In the genomic region with DNA sequence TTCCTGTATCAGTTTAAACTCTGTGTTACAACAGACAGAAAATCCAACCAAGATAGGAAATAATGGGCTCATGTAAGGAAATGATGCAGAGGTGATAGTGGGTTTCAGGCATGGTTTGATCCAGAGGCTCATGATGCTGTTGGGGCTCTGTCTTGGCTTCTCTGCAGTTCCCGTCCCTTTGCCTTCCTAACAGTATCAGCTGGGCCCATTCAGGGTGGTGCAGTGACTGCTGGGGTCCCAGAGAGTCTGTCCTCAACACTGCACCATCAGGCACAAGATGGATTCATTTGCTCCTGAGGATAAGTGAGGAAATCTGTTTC, we compare ENCODE assay signal across 18 cellular contexts.
DNase-seq lines count a peak whose midpoint lies in the region; ATAC-seq and TF ChIP-seq lines count a peak whose summit lies in the region.
"Had no signal": no experiment of that assay in that cellular context is flagged by ENCODE, and none has a peak within 500 bp of the region (broad histone marks: within the 10 kb centered on the region; RNA-seq: fewer than 3 reads in every experiment).

No MANE protein-coding gene starts in this region.

- H3K9me3 Mint-ChIP-seq in activated naive CD4-positive, alpha-beta T cell treated with anti-CD3 and anti-CD28 coated beads, Interleukin-2, amount 50 U/mL, for 24 hours, result no peaks in the 10 kb centered on the region
- H3K9me3 Mint-ChIP-seq in immature natural killer cell (no peaks in the 10 kb centered on the region), Calu3 (ENCODE audit: low read depth, unreplicated experiment) (no peaks in the 10 kb centered on the region)
- no peaks in the 10 kb centered on the region for H3K9me3 Mint-ChIP-seq in stimulated activated memory B cell treated with anti-CD40 and anti-IgM and Interleukin-4, amounts not matched to agents 10 μg/mL and 1 μg/mL and 100 μg/mL, for 72 hours
- H3K9me3 Mint-ChIP-seq: activated CD4-positive, alpha-beta memory T cell treated with anti-CD3 and anti-CD28 coated beads for 36 hours; T-helper 1 cell treated with Interleukin-12 subunit alpha and Interleukin-12 subunit beta and Interleukin-4 antibody, amounts not matched to agents 30 μg/mL and 1 μg/mL, for 36 hours had no signal

- POLR2A ChIA-PET in Panc1 (lab: Charles Lee), result no interaction called here

- H3K27me3 Mint-ChIP-seq in activated naive CD4-positive, alpha-beta T cell treated with anti-CD3 and anti-CD28 coated beads, Interleukin-2, amount 50 U/mL, for 24 hours, result no peaks in the 10 kb centered on the region
- H3K27me3 Mint-ChIP-seq in immature natural killer cell (ENCODE audit: low read depth in 3 of 3), result no peaks in the 10 kb centered on the region
- no peaks in the 10 kb centered on the region for H3K27me3 Mint-ChIP-seq in stimulated activated memory B cell treated with anti-CD40 and anti-IgM and Interleukin-4, amounts not matched to agents 10 μg/mL and 1 μg/mL and 100 μg/mL, for 72 hours
- H3K27me3 Mint-ChIP-seq in Calu3 (ENCODE audit: unreplicated experiment), result no peaks in the 10 kb centered on the region
- H3K27me3 Mint-ChIP-seq: activated CD4-positive, alpha-beta memory T cell treated with anti-CD3 and anti-CD28 coated beads for 36 hours had no signal

- CTCF ChIA-PET in Panc1 (lab: Charles Lee) (no interaction called here), Calu3 (lab: Charles Lee) (no interaction called here)

- in situ Hi-C loops in Panc1 (cut with HindIII; ENCODE audit: low pct_unique_long_range_greater_than_20kb, low sequenced_read_pairs), result no loop called here

- no peaks in the 10 kb centered on the region for H3K9me3 ChIP-seq in Panc1 (ENCODE audit: control insufficient read depth, insufficient read depth, low read depth, low read length)
- H3K9me3 ChIP-seq in left ventricle myocardium inferior (replicated peaks), result no peaks in the 10 kb centered on the region
- H3K9me3 ChIP-seq: adrenal gland, left lung, thoracic aorta had no signal

- peaks cover 6% of the 10 kb centered on the region for H3K4me1 ChIP-seq in Panc1 (ENCODE audit: control insufficient read depth, insufficient read depth, low read length)
- H3K4me1 ChIP-seq in left ventricle myocardium inferior, result peaks cover 21% of the 10 kb centered on the region
- H3K4me1 ChIP-seq: SJCRH30 had no signal

- no peak for ATAC-seq in Panc1
- no peak for ATAC-seq in stimulated activated memory B cell treated with anti-CD40 and anti-IgM and Interleukin-4, amounts not matched to agents 10 μg/mL and 1 μg/mL and 100 μg/mL, for 72 hours
- ATAC-seq: left lung had no signal

- intact Hi-C loops in Panc1 (cut with micrococcal nuclease; ENCODE audit: unreplicated experiment), result no loop called here
- intact Hi-C loops in left ventricle myocardium inferior (cut with micrococcal nuclease), result no loop called here
- intact Hi-C loops in Calu3 (cut with micrococcal nuclease; ENCODE audit: unreplicated experiment), result loop anchor here (10.0 kb wide), 1 partner anchor 229 kb away; no protein-coding TSS in a partner anchor

- H3K4me3 ChIP-seq in Panc1 (ENCODE audit: low read depth in 2 of 2, low read length in 2 of 2), result no peak overlapping the region
- no peak overlapping the region for H3K4me3 ChIP-seq in left ventricle myocardium inferior
- H3K4me3 ChIP-seq: adrenal gland, left lung, PC-9, SJCRH30, thoracic aorta had no signal

- H3K36me3 ChIP-seq in Panc1 (ENCODE audit: control insufficient read depth, insufficient read depth, low read length) (no peaks in the 10 kb centered on the region), left ventricle myocardium inferior (no peaks in the 10 kb centered on the region)
- H3K36me3 ChIP-seq: adrenal gland, left lung, SJCRH30, thoracic aorta had no signal

- H3K4me1 Mint-ChIP-seq in activated naive CD4-positive, alpha-beta T cell treated with anti-CD3 and anti-CD28 coated beads, Interleukin-2, amount 50 U/mL, for 24 hours, result peaks cover 14% of the 10 kb centered on the region
- H3K4me1 Mint-ChIP-seq in immature natural killer cell, result peaks cover 6 to 8% of the 10 kb centered on the region in 2 donors
- peaks cover 19% of the 10 kb centered on the region for H3K4me1 Mint-ChIP-seq in stimulated activated memory B cell treated with anti-CD40 and anti-IgM and Interleukin-4, amounts not matched to agents 10 μg/mL and 1 μg/mL and 100 μg/mL, for 72 hours
- H3K4me1 Mint-ChIP-seq in Calu3 (ENCODE audit: low read depth, unreplicated experiment), result peaks cover 9% of the 10 kb centered on the region

- no peak overlapping the region for H3K27ac Mint-ChIP-seq in activated naive CD4-positive, alpha-beta T cell treated with anti-CD3 and anti-CD28 coated beads, Interleukin-2, amount 50 U/mL, for 24 hours
- H3K27ac Mint-ChIP-seq in immature natural killer cell (peak overlapping the region in 5 of 6 donors; percentile 55 to 86 (median 64)), Calu3 (ENCODE audit: unreplicated experiment) (no peak overlapping the region)
- H3K27ac Mint-ChIP-seq in stimulated activated memory B cell treated with anti-CD40 and anti-IgM and Interleukin-4, amounts not matched to agents 10 μg/mL and 1 μg/mL and 100 μg/mL, for 72 hours, result peak overlapping the region; percentile 92
- H3K27ac Mint-ChIP-seq: activated CD4-positive, alpha-beta memory T cell treated with anti-CD3 and anti-CD28 coated beads for 36 hours; T-helper 1 cell treated with Interleukin-12 subunit alpha and Interleukin-12 subunit beta and Interleukin-4 antibody, amounts not matched to agents 30 μg/mL and 1 μg/mL, for 36 hours had no signal

- H3K27ac ChIP-seq in Panc1 (ENCODE audit: low read length) (0 out of 2 replicates have a peak overlapping the region, but pooled peaks have one; percentile 23), left ventricle myocardium inferior (replicated peaks) (no peak overlapping the region)
- H3K27ac ChIP-seq: adrenal gland, left lung, PC-9, SJCRH30, VCaP had no signal

- no TSS peak for BruUV-seq in Panc1 (replicated peaks; lab: Mats Ljungman, UMichigan)
- BruUV-seq in Calu3 (replicated peaks; lab: Mats Ljungman, UMichigan), result no TSS peak

- DNase-seq in activated naive CD4-positive, alpha-beta T cell (lab: John Stamatoyannopoulos, UW), result no peak
- DNase-seq in Panc1 (ENCODE audit: low read depth, low spot score) (no peak), immature natural killer cell (no peak), left ventricle myocardium inferior (no peak), Calu3 (no peak), NCI-H1092 treated with DMSO at 0.1 percent for 48 hours (lab: John Stamatoyannopoulos, UW) (no peak)
- DNase-seq: activated CD4-positive, alpha-beta memory T cell treated with anti-CD3 and anti-CD28 coated beads for 36 hours; NCI-H1930; NCI-H226; PC-9 had no signal

- peak overlapping the region; percentile 77 for H3K4me3 Mint-ChIP-seq in activated naive CD4-positive, alpha-beta T cell treated with anti-CD3 and anti-CD28 coated beads, Interleukin-2, amount 50 U/mL, for 24 hours
- H3K4me3 Mint-ChIP-seq in immature natural killer cell, result peak overlapping the region; percentile 22 to 80 (median 53)
- no peak overlapping the region for H3K4me3 Mint-ChIP-seq in stimulated activated memory B cell treated with anti-CD40 and anti-IgM and Interleukin-4, amounts not matched to agents 10 μg/mL and 1 μg/mL and 100 μg/mL, for 72 hours
- no peak overlapping the region for H3K4me3 Mint-ChIP-seq in Calu3 (ENCODE audit: low read depth, unreplicated experiment)
- H3K4me3 Mint-ChIP-seq: activated CD4-positive, alpha-beta memory T cell treated with anti-CD3 and anti-CD28 coated beads for 36 hours; T-helper 1 cell treated with Interleukin-12 subunit alpha and Interleukin-12 subunit beta and Interleukin-4 antibody, amounts not matched to agents 30 μg/mL and 1 μg/mL, for 36 hours had no signal

- H3K27me3 ChIP-seq in Panc1 (ENCODE audit: control insufficient read depth, insufficient read depth, low read length) (no peaks in the 10 kb centered on the region), left ventricle myocardium inferior (ENCODE audit: low read depth) (no peaks in the 10 kb centered on the region)
- H3K27me3 ChIP-seq: adrenal gland, left lung, SJCRH30 had no signal

- TF ChIP-seq CTCF in Panc1 (IDR thresholded peaks at IDR 0.05) (no peak), left ventricle myocardium inferior (IDR thresholded peaks at IDR 0.05; ENCODE audit: borderline replicate concordance) (no peak), Calu3 (IDR thresholded peaks at IDR 0.05; ENCODE audit: unreplicated experiment) (no peak)

- H3K36me3 Mint-ChIP-seq in activated naive CD4-positive, alpha-beta T cell treated with anti-CD3 and anti-CD28 coated beads, Interleukin-2, amount 50 U/mL, for 24 hours, result no peaks in the 10 kb centered on the region
- peaks cover 0 to 3% (median 0%) of the 10 kb centered on the region in 3 donors for H3K36me3 Mint-ChIP-seq in immature natural killer cell
- H3K36me3 Mint-ChIP-seq in stimulated activated memory B cell treated with anti-CD40 and anti-IgM and Interleukin-4, amounts not matched to agents 10 μg/mL and 1 μg/mL and 100 μg/mL, for 72 hours, result no peaks in the 10 kb centered on the region
- peaks cover 8% of the 10 kb centered on the region for H3K36me3 Mint-ChIP-seq in Calu3 (ENCODE audit: insufficient read depth, unreplicated experiment)
- H3K36me3 Mint-ChIP-seq: activated CD4-positive, alpha-beta memory T cell treated with anti-CD3 and anti-CD28 coated beads for 36 hours had no signal

Comparison
In these comparisons a context has a peak if more than half of its experiments do, and no peak if none do; other contexts are left out.
1. H3K27ac Mint-ChIP-seq: peak in immature natural killer cell (5 of 6) and stimulated activated memory B cell treated with anti-CD40 and anti-IgM and Interleukin-4, amounts not matched to agents 10 μg/mL and 1 μg/mL and 100 μg/mL, for 72 hours (single experiment); none in activated naive CD4-positive, alpha-beta T cell treated with anti-CD3 and anti-CD28 coated beads, Interleukin-2, amount 50 U/mL, for 24 hours (single experiment) and Calu3 (single experiment).
2. H3K4me3 Mint-ChIP-seq: peak in activated naive CD4-positive, alpha-beta T cell treated with anti-CD3 and anti-CD28 coated beads, Interleukin-2, amount 50 U/mL, for 24 hours (single experiment) and immature natural killer cell (5 of 5); none in stimulated activated memory B cell treated with anti-CD40 and anti-IgM and Interleukin-4, amounts not matched to agents 10 μg/mL and 1 μg/mL and 100 μg/mL, for 72 hours (single experiment) and Calu3 (single experiment).